ENCODE assay signal across 20 cellular contexts in genomic region chr5:142181096-142181495, GRCh38.
DNase-seq lines count a peak whose midpoint lies in the region; ATAC-seq, FAIRE-seq and TF ChIP-seq lines count a peak whose summit lies in the region.
"Had no signal": no experiment of that assay in that cellular context is flagged by ENCODE, and none has a peak within 500 bp of the region (broad histone marks: within the 10 kb centered on the region; RNA-seq: fewer than 3 reads in every experiment).

No MANE protein-coding gene starts in this region.

- H3K9me3 Mint-ChIP-seq in nephron progenitor cell = no peaks in the 10 kb centered on the region
- H3K9me3 Mint-ChIP-seq: CD4-positive, alpha-beta T cell had no signal

- H3K9me3 ChIP-seq in A549 (no peaks in the 10 kb centered on the region), H1 (ENCODE audit: insufficient read depth in 2 of 2, low read depth in 1 of 2, low read length in 1 of 2) (no peaks in the 10 kb centered on the region), smooth muscle cell (replicated peaks; ENCODE audit: low read depth) (no peaks in the 10 kb centered on the region)

- no peak overlapping the region for H4K5ac ChIP-seq in H1 (ENCODE audit: insufficient read length, low read depth, low read length)

- H2BK5ac ChIP-seq in H1 (ENCODE audit: low read depth, low read length) = no peak overlapping the region

- no peaks in the 10 kb centered on the region for H3K23me2 ChIP-seq in H1 (ENCODE audit: low read depth, low read length)

- no peaks in the 10 kb centered on the region for H3F3A ChIP-seq in smooth muscle cell (ENCODE audit: low read depth)

- no peak overlapping the region for H2BK120ac ChIP-seq in H1 (replicated peaks; ENCODE audit: low read depth, low read length)

- CTCF ChIA-PET in A549 (lab: Yijun Ruan, JAX) = interaction anchor here (0.6 to 1.2 kb wide), 2 partner anchors 9 to 1017 kb away, joined by 3 to 4 read pairs; no protein-coding TSS in a partner anchor
- CTCF ChIA-PET in H1 (lab: Charles Lee; ENCODE audit: partially characterized antibody) = interaction anchor here (0.8 to 1.5 kb wide), 3 partner anchors 10 to 34 kb away, joined by 3 to 7 read pairs (median 4); no protein-coding TSS in a partner anchor

- H3K27me3 Mint-ChIP-seq in nephron progenitor cell (ENCODE audit: low read depth, poor library complexity) = peaks cover 5% of the 10 kb centered on the region
- H3K27me3 Mint-ChIP-seq: CD4-positive, alpha-beta T cell had no signal

- POLR2A ChIA-PET in A549 (lab: Yijun Ruan, JAX) (no interaction called here), H1 (lab: Charles Lee; ENCODE audit: partially characterized antibody) (interaction anchor here (1.4 kb wide), 1 partner anchor 11 kb away, joined by 5 read pairs; no protein-coding TSS in a partner anchor)

- H3K56ac ChIP-seq in H1 (replicated peaks; ENCODE audit: insufficient read length, low read depth, low read length) = no peak overlapping the region

- H3K27ac ChIP-seq in A549 (no peak overlapping the region), H1 (ENCODE audit: low read depth, low read length) (no peak overlapping the region), smooth muscle cell (ENCODE audit: low read depth) (no peak overlapping the region)
- H3K27ac ChIP-seq: HL-60, PC-9, SK-N-MC had no signal

- no peak for TF ChIP-seq RAD21 in A549 (conservative IDR thresholded peaks at IDR 0.05 in 1 of 2, IDR thresholded peaks at IDR 0.05 in 1 of 2)
- TF ChIP-seq RAD21 in H1 (IDR thresholded peaks at IDR 0.05 in 1 of 2, conservative IDR thresholded peaks at IDR 0.05 in 1 of 2; ENCODE audit: low read depth in 2 of 2, low read length in 2 of 2) = no peak

- H3K4me3 Mint-ChIP-seq in nephron progenitor cell = no peak overlapping the region
- H3K4me3 Mint-ChIP-seq: CD4-positive, alpha-beta T cell had no signal

- no peaks in the 10 kb centered on the region for H3K79me2 ChIP-seq in H1 (ENCODE audit: control insufficient read depth in 1 of 2, insufficient read depth in 2 of 2, low read length in 2 of 2)
- no peaks in the 10 kb centered on the region for H3K79me2 ChIP-seq in smooth muscle cell (ENCODE audit: low read depth)

- no peak overlapping the region for H3K14ac ChIP-seq in H1 (ENCODE audit: insufficient read length)

- H3K27me3 ChIP-seq in H1 (replicated peaks in 1 of 4; ENCODE audit: control insufficient read depth in 3 of 4, extremely low read depth in 1 of 4, insufficient read depth in 3 of 4, low read length in 3 of 4) (no peaks in the 10 kb centered on the region), smooth muscle cell (ENCODE audit: low read depth) (no peaks in the 10 kb centered on the region)

- H2BK12ac ChIP-seq in H1 (ENCODE audit: low read depth, low read length) = no peak overlapping the region; the same call in 1 of the 2 replicates

- peak overlapping the region; percentile 18 for H4K91ac ChIP-seq in H1 (replicated peaks; ENCODE audit: insufficient read length, low read length)

- H3K18ac ChIP-seq in H1 (ENCODE audit: extremely low read depth, low read length) = peak overlapping the region; percentile 51; the same call in 1 of the 2 replicates

- H2AFZ ChIP-seq in H1 (ENCODE audit: low read length) (no peak overlapping the region), smooth muscle cell (ENCODE audit: low read depth) (no peak overlapping the region)
- H2AFZ ChIP-seq: PC-9 had no signal

- no peak overlapping the region for H3K9ac ChIP-seq in H1 (replicated peaks in 1 of 4; ENCODE audit: extremely low read depth in 1 of 4, low read depth in 3 of 4, low read length in 3 of 4)
- no peak overlapping the region for H3K9ac ChIP-seq in smooth muscle cell (ENCODE audit: low read depth)

- H3K36me3 Mint-ChIP-seq in nephron progenitor cell (ENCODE audit: low read depth) = no peaks in the 10 kb centered on the region

- TF ChIP-seq EP300 in A549 (IDR thresholded peaks at IDR 0.05) (no peak), H1 (IDR thresholded peaks at IDR 0.05; ENCODE audit: borderline replicate concordance in 1 of 2, low read depth in 2 of 2, low read length in 2 of 2) (no peak)

- no peak for TF ChIP-seq POLR2A in A549 (IDR thresholded peaks at IDR 0.05; ENCODE audit: low read length)
- TF ChIP-seq POLR2A in H1 (IDR thresholded peaks at IDR 0.05; ENCODE audit: control extremely low read depth in 1 of 2, low read depth in 2 of 2, low read length in 2 of 2) = no peak

- H3K27ac Mint-ChIP-seq in nephron progenitor cell = peak overlapping the region; percentile 72
- H3K27ac Mint-ChIP-seq: CD4-positive, alpha-beta T cell had no signal

- ATAC-seq in A549 (peak; percentile 15 to 27; a peak in 1 of 6 replicates), GM19395 (IDR thresholded peaks at IDR 0.05; ENCODE audit: unreplicated experiment) (no peak), HG03139 (IDR thresholded peaks at IDR 0.05; ENCODE audit: unreplicated experiment) (no peak), HG03354 (IDR thresholded peaks at IDR 0.05; ENCODE audit: poor library complexity, severe bottlenecking, unreplicated experiment) (no peak)

- FAIRE-seq in A549 (lab: Jason Lieb, UNC) (no peak), H1 (lab: Jason Lieb, UNC) (no peak)
- FAIRE-seq: GM12891, GM19239 had no signal

- WGBS in A549 (ENCODE audit: missing lambda C conversion rate) = 87% methylated on average over 6 of the region's 6 CpGs
- WGBS in H1 (ENCODE audit: extremely low coverage in 1 of 2, insufficient coverage in 1 of 2, insufficient read length in 1 of 2, insufficient replicate concordance in 2 of 2, low coverage in 1 of 2, low lambda C conversion rate in 2 of 2, missing lambda C conversion rate in 1 of 2), 2 experiments = 80% methylated on average over 6 of the region's 6 CpGs; no CpG with 5 or more reads in 1 of the 2 experiments
- WGBS in smooth muscle cell (ENCODE audit: low lambda C conversion rate) = 94% methylated on average over 6 of the region's 6 CpGs

- H2BK15ac ChIP-seq in H1 (ENCODE audit: low read length) = no peak overlapping the region

- peak overlapping the region; percentile 87; the same call in 1 of the 2 replicates for H2BK20ac ChIP-seq in H1 (ENCODE audit: low read length)

- no peak overlapping the region for H2AK5ac ChIP-seq in H1 (ENCODE audit: low read depth, low read length)

- H3K4me2 ChIP-seq in A549 = no peak overlapping the region
- H3K4me2 ChIP-seq in H1 (ENCODE audit: insufficient read depth in 1 of 2, low read depth in 2 of 2, low read length in 2 of 2) = no peak overlapping the region
- no peak overlapping the region for H3K4me2 ChIP-seq in smooth muscle cell
- H3K4me2 ChIP-seq: PC-9 had no signal

- H3K36me3 ChIP-seq in H1 (ENCODE audit: control insufficient read depth in 2 of 4, insufficient read depth in 4 of 4, low read length in 3 of 4) (no peaks in the 10 kb centered on the region), smooth muscle cell (ENCODE audit: low read depth) (no peaks in the 10 kb centered on the region)

- H3K4me3 ChIP-seq in A549 (no peak overlapping the region), H1 (ENCODE audit: extremely low read depth in 1 of 4, insufficient read depth in 2 of 4, low read depth in 3 of 4, low read length in 4 of 4) (no peak overlapping the region), smooth muscle cell (no peak overlapping the region)
- H3K4me3 ChIP-seq: PC-9, SK-N-MC had no signal

- H3K4me1 Mint-ChIP-seq in nephron progenitor cell = peaks cover 36% of the 10 kb centered on the region

- TF ChIP-seq CTCF in A549 (IDR thresholded peaks at IDR 0.05) (no peak), H1 (IDR thresholded peaks at IDR 0.05; ENCODE audit: control extremely low read depth in 1 of 3, insufficient read depth in 1 of 3, low read depth in 1 of 3, low read length in 3 of 3) (no peak), nephron progenitor cell (IDR thresholded peaks at IDR 0.05) (no peak), smooth muscle cell (IDR thresholded peaks at IDR 0.05; ENCODE audit: borderline replicate concordance, insufficient read depth, poor library complexity, severe bottlenecking) (no peak)

- no peak overlapping the region for H4K8ac ChIP-seq in H1 (ENCODE audit: extremely low read depth, insufficient read depth, low read length)

- H4K20me1 ChIP-seq in H1 (replicated peaks in 1 of 2; ENCODE audit: control insufficient read depth in 1 of 2, insufficient read depth in 2 of 2, low read length in 2 of 2) (no peaks in the 10 kb centered on the region), smooth muscle cell (ENCODE audit: low read depth) (no peaks in the 10 kb centered on the region)

- no peak overlapping the region for H3K23ac ChIP-seq in H1 (ENCODE audit: insufficient read length)

- no peak overlapping the region for H3K4ac ChIP-seq in H1 (replicated peaks; ENCODE audit: insufficient read length, low read depth, low read length)

- H3K4me1 ChIP-seq in A549 = no peaks in the 10 kb centered on the region
- peaks cover 6 to 10% (median 7%) of the 10 kb centered on the region in 4 experiments for H3K4me1 ChIP-seq in H1 (replicated peaks in 1 of 4; ENCODE audit: control insufficient read depth in 3 of 4, insufficient read depth in 4 of 4, low read length in 3 of 4)
- H3K4me1 ChIP-seq in smooth muscle cell (ENCODE audit: low read depth) = peaks cover 8% of the 10 kb centered on the region

- DNase-seq in A549 (ENCODE audit: low read depth in 1 of 2, low spot score in 1 of 2) (no peak), NCI-H1105 treated with DMSO at 0.1 percent for 48 hours (lab: John Stamatoyannopoulos, UW) (peak; percentile 12), H1 (ENCODE audit: low read depth in 1 of 2, low spot score in 2 of 2) (no peak), nephron progenitor cell (no peak), smooth muscle cell (lab: John Stamatoyannopoulos, UW; ENCODE audit: unreplicated experiment) (no peak)
- DNase-seq: CD4-positive, alpha-beta T cell; DMS79; KBM-7; NCI-H1048; NCI-H187; NCI-H2227 treated with DMSO at 0.1 percent for 48 hours; NCI-H526 treated with DMSO at 0.1 percent for 48 hours; PC-9 had no signal

- no peaks in the 10 kb centered on the region for H3K79me1 ChIP-seq in H1 (ENCODE audit: low read depth, low read length)

TF ChIP-seq in A549, 52 proteins besides CTCF, POLR2A, EP300 and RAD21:
- TF ChIP-seq PHF8 (IDR thresholded peaks at IDR 0.05; ENCODE audit: borderline replicate concordance, low read depth) (no peak), NR3C1 (IDR thresholded peaks at IDR 0.05) (no peak), ZC3H11A (IDR thresholded peaks at IDR 0.05) (no peak), RNF2 (IDR thresholded peaks at IDR 0.05; ENCODE audit: borderline replicate concordance, low read depth) (no peak)

TF ChIP-seq in H1, 55 proteins besides CTCF, POLR2A, EP300 and RAD21:
- no peak for TF ChIP-seq SP2 (IDR thresholded peaks at IDR 0.05; ENCODE audit: low read length)

Comparison
In these comparisons a context has a peak if more than half of its experiments do, and no peak if none do; other contexts are left out.
1. ATAC-seq: peak in A549 (2 of 2); none in GM19395 (single experiment), HG03139 (single experiment) and HG03354 (single experiment).